17 cellular contexts compared by ENCODE assay signal in the genomic region with DNA sequence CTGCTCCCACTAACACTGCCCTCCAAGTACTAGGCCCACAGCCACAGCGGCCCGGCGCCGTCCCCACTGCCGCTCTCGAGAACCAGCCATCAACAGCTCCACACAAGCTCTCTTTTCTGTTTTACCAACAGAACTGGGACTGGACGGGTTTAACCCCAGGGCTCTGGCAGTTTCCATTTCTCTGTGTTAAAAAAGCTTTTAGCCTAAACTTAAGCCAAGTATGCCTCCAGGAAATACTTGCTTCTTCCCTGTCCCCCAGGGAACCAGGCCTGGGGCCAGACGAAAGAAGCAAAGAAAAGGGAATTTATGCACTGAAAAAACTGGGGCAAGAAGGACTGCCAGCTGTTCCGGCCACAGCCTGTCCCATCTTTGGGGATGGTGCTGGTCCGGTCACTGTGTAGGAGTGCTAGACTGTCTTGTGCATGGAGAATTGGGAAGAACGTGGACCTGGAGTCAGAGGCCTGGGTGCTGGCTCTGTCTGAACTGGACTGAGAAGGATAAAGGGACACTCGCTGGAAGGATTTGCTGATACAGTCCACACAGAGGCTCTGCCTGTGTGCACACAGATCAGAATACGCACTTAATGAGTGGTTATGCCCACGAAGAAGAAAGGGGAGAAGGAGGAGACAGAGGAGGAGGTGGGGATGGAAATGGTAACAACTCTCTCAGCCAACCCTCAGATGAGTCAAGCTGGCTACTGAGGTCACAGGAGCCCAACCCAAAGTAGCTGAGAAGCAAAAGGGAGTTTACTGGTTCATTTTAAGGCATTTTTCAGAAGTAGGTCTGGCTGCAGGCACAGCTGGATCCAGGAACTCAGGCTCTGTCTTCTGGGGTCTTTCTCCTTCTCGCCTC.
DNase-seq lines count a peak whose midpoint lies in the region; ATAC-seq and TF ChIP-seq lines count a peak whose summit lies in the region.
"Had no signal": no experiment of that assay in that cellular context is flagged by ENCODE, and none has a peak within 500 bp of the region (broad histone marks: within the 10 kb centered on the region; RNA-seq: fewer than 3 reads in every experiment).

No MANE protein-coding gene starts in this region.

- intact Hi-C loops in body of pancreas (cut with DNase I) (no loop called here), left cardiac atrium (cut with DNase I) (no loop called here), gastrocnemius medialis (cut with DNase I; ENCODE audit: low total_unique reads) (no loop called here)

- POLR2A ChIA-PET in RWPE1 (lab: Yijun Ruan, JAX; ENCODE audit: low non-redundant PET), result no interaction called here

- 69 to 72% methylated on average over 15 of the region's 15 CpGs for WGBS in body of pancreas, 2 donors

- TF ChIP-seq POLR2A in body of pancreas (IDR thresholded peaks at IDR 0.05), result no peak
- TF ChIP-seq POLR2A in gastrocnemius medialis (IDR thresholded peaks at IDR 0.05), result no peak

- no peak overlapping the region for H3K27ac Mint-ChIP-seq in HFFc6
- H3K27ac Mint-ChIP-seq: activated naive CD4-positive, alpha-beta T cell treated with anti-CD3 and anti-CD28 coated beads for 36 hours; stimulated activated naive B cell treated with anti-CD40 and anti-IgM and Interleukin-4, amounts not matched to agents 10 μg/mL and 1 μg/mL and 100 μg/mL, for 72 hours; WTC11 had no signal

- H3K36me3 ChIP-seq in body of pancreas (replicated peaks in 1 of 2; ENCODE audit: insufficient read depth in 1 of 2, low read depth in 2 of 2) (no peaks in the 10 kb centered on the region), gastrocnemius medialis (no peaks in the 10 kb centered on the region)
- H3K36me3 ChIP-seq: right lobe of liver had no signal

- DNase-seq in Daoy (ENCODE audit: low read depth) (peak; percentile 41), body of pancreas (no peak), left cardiac atrium (peak; percentile 33), gastrocnemius medialis (no peak), RWPE1 (ENCODE audit: low spot score) (no peak), SKM-1 treated with dmso at 0.1 percent for 144 hours (lab: John Stamatoyannopoulos, UW; ENCODE audit: unreplicated experiment) (no peak), HFFc6 (no peak)
- DNase-seq: activated naive CD4-positive, alpha-beta T cell treated with anti-CD3 and anti-CD28 coated beads for 36 hours; central memory CD4-positive, alpha-beta T cell; HCEC 1CT; KG1; NCI-H187; NCI-H526 treated with DMSO at 0.1 percent for 48 hours; right lobe of liver; stimulated activated naive B cell treated with anti-CD40 and anti-IgM and Interleukin-4, amounts not matched to agents 10 μg/mL and 1 μg/mL and 100 μg/mL, for 72 hours had no signal

- H3K36me3 Mint-ChIP-seq in HFFc6 (ENCODE audit: low read depth), result no peaks in the 10 kb centered on the region
- H3K36me3 Mint-ChIP-seq: stimulated activated naive B cell treated with anti-CD40 and anti-IgM and Interleukin-4, amounts not matched to agents 10 μg/mL and 1 μg/mL and 100 μg/mL, for 72 hours; WTC11 had no signal

- H3K9me3 ChIP-seq in body of pancreas (no peaks in the 10 kb centered on the region), gastrocnemius medialis (no peaks in the 10 kb centered on the region)
- H3K9me3 ChIP-seq: right lobe of liver had no signal

- H3K27ac ChIP-seq in body of pancreas, result peak overlapping the region in 2 of 4 donors; percentile 18
- peak overlapping the region in 3 of 4 donors; percentile 52 to 63 (median 54) for H3K27ac ChIP-seq in gastrocnemius medialis
- H3K27ac ChIP-seq in RWPE1, result no peak overlapping the region
- H3K27ac ChIP-seq: right lobe of liver had no signal

- H3K4me3 ChIP-seq in body of pancreas (no peak overlapping the region), gastrocnemius medialis (no peak overlapping the region)
- H3K4me3 ChIP-seq: right lobe of liver had no signal

- H3K4me1 Mint-ChIP-seq in HFFc6 (ENCODE audit: low read depth), result peaks cover 15% of the 10 kb centered on the region; the same call in 1 of the 2 replicates
- H3K4me1 Mint-ChIP-seq: stimulated activated naive B cell treated with anti-CD40 and anti-IgM and Interleukin-4, amounts not matched to agents 10 μg/mL and 1 μg/mL and 100 μg/mL, for 72 hours; WTC11 had no signal

- TF ChIP-seq CTCF in body of pancreas (IDR thresholded peaks at IDR 0.05), result no peak
- TF ChIP-seq CTCF in gastrocnemius medialis (IDR thresholded peaks at IDR 0.05 in 4 of 5, conservative IDR thresholded peaks at IDR 0.05 in 1 of 5), result no peak
- no peak for TF ChIP-seq CTCF in RWPE1 (conservative IDR thresholded peaks at IDR 0.05; ENCODE audit: low read depth)
- no peak for TF ChIP-seq CTCF in HFFc6 (IDR thresholded peaks at IDR 0.05)

- no peak overlapping the region for H3K4me3 Mint-ChIP-seq in HFFc6
- H3K4me3 Mint-ChIP-seq: activated naive CD4-positive, alpha-beta T cell treated with anti-CD3 and anti-CD28 coated beads for 36 hours; stimulated activated naive B cell treated with anti-CD40 and anti-IgM and Interleukin-4, amounts not matched to agents 10 μg/mL and 1 μg/mL and 100 μg/mL, for 72 hours; WTC11 had no signal

- H3K4me1 ChIP-seq in body of pancreas, result peaks cover 15% of the 10 kb centered on the region
- H3K4me1 ChIP-seq in gastrocnemius medialis, result peaks cover 0 to 3% of the 10 kb centered on the region in 2 donors

- in situ Hi-C loops in gastrocnemius medialis (cut with MboI; ENCODE audit: low sequenced_read_pairs in 4 of 4), result no loop called here

- no peaks in the 10 kb centered on the region for H3K9me3 Mint-ChIP-seq in HFFc6
- H3K9me3 Mint-ChIP-seq: activated naive CD4-positive, alpha-beta T cell treated with anti-CD3 and anti-CD28 coated beads for 36 hours; stimulated activated naive B cell treated with anti-CD40 and anti-IgM and Interleukin-4, amounts not matched to agents 10 μg/mL and 1 μg/mL and 100 μg/mL, for 72 hours had no signal

- peaks cover 16% of the 10 kb centered on the region for H3K27me3 Mint-ChIP-seq in HFFc6 (ENCODE audit: insufficient read depth)

- no peaks in the 10 kb centered on the region for H3K27me3 ChIP-seq in body of pancreas
- H3K27me3 ChIP-seq in gastrocnemius medialis, result no peaks in the 10 kb centered on the region
- H3K27me3 ChIP-seq: right lobe of liver had no signal

- ATAC-seq in body of pancreas (peak; percentile 3), left cardiac atrium (peak; percentile 72 to 82), gastrocnemius medialis (peak; percentile 27 to 30), GM18868 (IDR thresholded peaks at IDR 0.05; ENCODE audit: unreplicated experiment) (no peak)
- ATAC-seq: right lobe of liver; stimulated activated naive B cell treated with anti-CD40 and anti-IgM and Interleukin-4, amounts not matched to agents 10 μg/mL and 1 μg/mL and 100 μg/mL, for 72 hours; WTC11 had no signal

- CTCF ChIA-PET in RWPE1 (lab: Yijun Ruan, JAX), result no interaction called here

Comparison
In these comparisons a context has a peak if more than half of its experiments do, and no peak if none do; other contexts are left out.
1. DNase-seq: peak in Daoy (single experiment) and left cardiac atrium (single experiment); none in body of pancreas (0 of 4), gastrocnemius medialis (0 of 2), RWPE1 (single experiment), SKM-1 treated with dmso at 0.1 percent for 144 hours (single experiment) and HFFc6 (single experiment).